In the genomic region with DNA sequence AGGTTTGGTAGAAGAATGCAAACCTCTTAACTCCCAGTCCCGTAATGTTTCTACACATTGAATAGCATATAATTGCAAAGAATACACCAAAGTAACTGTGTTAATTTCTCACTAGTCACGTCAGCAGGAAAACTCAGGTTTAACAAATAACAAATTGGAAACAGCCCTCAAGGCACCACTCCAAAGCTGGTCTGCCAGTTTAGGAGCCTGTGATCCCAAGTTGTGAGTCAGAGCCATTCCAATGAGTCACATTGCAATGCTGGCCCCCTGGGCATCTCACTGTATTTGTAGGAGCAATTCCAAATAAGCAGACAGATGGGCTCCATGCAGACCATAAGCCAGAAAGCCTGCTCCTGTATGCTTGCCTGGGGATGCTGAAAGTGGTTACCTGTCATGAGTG, we compare ENCODE assay signal across 11 cellular contexts.
DNase-seq lines count a peak whose midpoint lies in the region; ATAC-seq and TF ChIP-seq lines count a peak whose summit lies in the region.
"Had no signal": no experiment of that assay in that cellular context is flagged by ENCODE, and none has a peak within 500 bp of the region (broad histone marks: within the 10 kb centered on the region; RNA-seq: fewer than 3 reads in every experiment).

No MANE protein-coding gene starts in this region.

- ATAC-seq in HG03521 (IDR thresholded peaks at IDR 0.05; ENCODE audit: unreplicated experiment), result no peak

- TF ChIP-seq CTCF in choroid plexus epithelial cell (conservative IDR thresholded peaks at IDR 0.05; ENCODE audit: low read depth, low read length) (no peak), coronary artery (IDR thresholded peaks at IDR 0.05) (no peak)

- no peak overlapping the region for H3K18ac ChIP-seq in mesendoderm (ENCODE audit: low read length)

- H3K27ac ChIP-seq in mesendoderm (ENCODE audit: low read depth, low read length) (no peak overlapping the region), coronary artery (no peak overlapping the region)

- H2BK15ac ChIP-seq in mesendoderm (replicated peaks; ENCODE audit: low read depth), result no peak overlapping the region

- H3K27me3 ChIP-seq in mesendoderm (ENCODE audit: insufficient read depth, low read length, poor library complexity), result no peaks in the 10 kb centered on the region

- no peaks in the 10 kb centered on the region for H3K36me3 ChIP-seq in mesendoderm (ENCODE audit: control insufficient read depth, insufficient read depth, low read length)

- H3K4me3 ChIP-seq in choroid plexus epithelial cell (ENCODE audit: low read depth, low read length) (no peak overlapping the region), mesendoderm (ENCODE audit: low read length) (no peak overlapping the region), coronary artery (no peak overlapping the region)

- DNase-seq in AG20443 (ENCODE audit: low spot score) (peak; percentile 90), NCI-H2171 treated with DMSO at 0.1 percent for 48 hours (lab: John Stamatoyannopoulos, UW) (peak; percentile 84), choroid plexus epithelial cell (ENCODE audit: low read depth) (peak; percentile 70), mesendoderm (peak; percentile 87), LoVo (ENCODE audit: low spot score) (no peak), NCI-H1092 treated with DMSO at 0.1 percent for 48 hours (lab: John Stamatoyannopoulos, UW) (no peak), coronary artery (ENCODE audit: low spot score) (no peak)
- DNase-seq: activated T-cell treated with anti-CD3 and anti-CD28 coated beads, Interleukin-2, amount 50 U/mL, for 48 hours; cortex of kidney; NCI-H524 treated with DMSO at 0.1 percent for 48 hours had no signal

- no peak overlapping the region for H3K56ac ChIP-seq in mesendoderm (ENCODE audit: low read length)

- H4K8ac ChIP-seq in mesendoderm (ENCODE audit: low read depth, low read length), result no peak overlapping the region

- no peaks in the 10 kb centered on the region for H3K79me1 ChIP-seq in mesendoderm (ENCODE audit: low read length)

- no peak overlapping the region for H2BK5ac ChIP-seq in mesendoderm (ENCODE audit: low read length)

- H3K4ac ChIP-seq in mesendoderm (ENCODE audit: low read depth, low read length), result no peak overlapping the region

- WGBS in mesendoderm (ENCODE audit: extremely low coverage, insufficient coverage, low lambda C conversion rate), result no CpG with 5 or more reads among the region's 2 CpGs

- H3K79me2 ChIP-seq in mesendoderm (ENCODE audit: control insufficient read depth, insufficient read depth, low read length), result no peaks in the 10 kb centered on the region

- no peak overlapping the region for H4K5ac ChIP-seq in mesendoderm (ENCODE audit: low read length)

- H3K4me2 ChIP-seq in mesendoderm (ENCODE audit: low read length), result no peak overlapping the region

- H3K4me1 ChIP-seq in mesendoderm (ENCODE audit: control insufficient read depth, low read depth, low read length), result no peaks in the 10 kb centered on the region

- H3K23ac ChIP-seq in mesendoderm (ENCODE audit: low read length), result no peak overlapping the region

- H3K9ac ChIP-seq in mesendoderm (ENCODE audit: low read length), result no peak overlapping the region

- no peak overlapping the region for H2AK5ac ChIP-seq in mesendoderm (ENCODE audit: low read length)

- H2BK120ac ChIP-seq in mesendoderm (ENCODE audit: low read depth, low read length), result no peak overlapping the region

Comparison
In these comparisons a context has a peak if more than half of its experiments do, and no peak if none do; other contexts are left out.
1. DNase-seq: peak in AG20443 (single experiment), NCI-H2171 treated with DMSO at 0.1 percent for 48 hours (single experiment), choroid plexus epithelial cell (single experiment) and mesendoderm (single experiment); none in LoVo (single experiment), NCI-H1092 treated with DMSO at 0.1 percent for 48 hours (single experiment) and coronary artery (single experiment).